13 cellular contexts compared by ENCODE assay signal in the genomic region with DNA sequence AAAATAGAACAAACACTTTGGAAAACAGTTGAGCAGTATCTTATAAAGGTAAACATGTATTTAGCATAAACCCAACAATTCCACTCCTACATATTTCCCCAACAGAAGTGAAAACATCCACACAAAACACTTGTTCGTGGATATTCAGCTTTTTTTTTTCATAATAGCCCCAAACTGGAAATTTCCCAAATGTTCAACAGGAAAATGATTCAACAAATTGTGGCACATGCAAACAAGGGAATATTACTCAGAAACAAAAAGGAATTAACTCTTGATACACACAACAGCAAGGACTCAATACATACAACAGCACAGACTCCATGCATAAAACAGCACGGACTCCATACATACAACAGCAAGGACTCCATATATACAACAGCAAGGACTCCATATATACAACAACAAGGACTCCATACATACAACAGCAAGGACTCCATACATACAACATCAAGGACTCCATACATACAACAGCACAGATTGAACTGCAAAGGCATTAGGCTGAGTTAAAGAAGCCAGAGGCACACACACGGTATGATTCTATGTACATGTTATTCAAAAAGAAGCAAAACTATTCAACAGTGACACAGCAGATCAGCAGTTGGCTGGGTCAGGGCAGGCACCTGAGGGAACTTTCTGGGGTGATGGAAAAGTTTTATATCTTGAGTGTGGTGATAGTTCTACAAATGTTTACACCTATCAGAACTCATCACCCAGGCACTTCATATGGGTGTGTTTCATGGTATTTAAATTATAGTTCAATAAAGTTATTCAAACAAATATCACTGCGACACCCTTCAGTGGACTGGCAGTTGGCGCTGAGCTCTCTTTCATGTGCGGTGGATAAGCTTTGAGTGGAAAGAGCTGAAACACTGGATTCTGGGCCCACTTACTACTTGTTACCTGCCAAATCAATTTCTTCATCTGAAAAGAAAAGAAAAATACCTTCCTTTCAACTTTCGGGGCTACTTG. TPM values are rescaled to one million over a fixed set of nuclear protein-coding genes. Genes with fewer than 3 reads are reported as not detected.
DNase-seq lines count a peak whose midpoint lies in the region; ATAC-seq and TF ChIP-seq lines count a peak whose summit lies in the region.
"Had no signal": no experiment of that assay in that cellular context is flagged by ENCODE, and none has a peak within 500 bp of the region (broad histone marks: within the 10 kb centered on the region; RNA-seq: fewer than 3 reads in every experiment).

No MANE protein-coding gene starts in this region.

- TF ChIP-seq CTCF in activated CD8-positive, alpha-beta T cell treated with anti-CD3 and anti-CD28 coated beads for 36 hours (IDR thresholded peaks at IDR 0.05), result no peak
- no peak for TF ChIP-seq CTCF in gastrocnemius medialis (IDR thresholded peaks at IDR 0.05 in 4 of 5, conservative IDR thresholded peaks at IDR 0.05 in 1 of 5)
- TF ChIP-seq CTCF in nephron progenitor cell (IDR thresholded peaks at IDR 0.05), result no peak

- peaks cover 63% of the 10 kb centered on the region for H3K36me3 Mint-ChIP-seq in activated CD4-positive, alpha-beta T cell treated with anti-CD3 and anti-CD28 coated beads for 36 hours (ENCODE audit: low read depth)
- H3K36me3 Mint-ChIP-seq in activated CD8-positive, alpha-beta T cell treated with anti-CD3 and anti-CD28 coated beads for 36 hours (ENCODE audit: low read depth), result peaks cover 89% of the 10 kb centered on the region
- H3K36me3 Mint-ChIP-seq in immature natural killer cell (peaks cover 9 to 33% (median 19%) of the 10 kb centered on the region in 3 donors), nephron progenitor cell (ENCODE audit: low read depth) (peaks cover 23% of the 10 kb centered on the region)
- peaks cover 63% of the 10 kb centered on the region for H3K36me3 Mint-ChIP-seq in stimulated activated effector memory CD8-positive, alpha-beta T cell treated with anti-CD3 and anti-CD28 coated beads, Interleukin-12 subunit alpha, Interleukin-12 subunit beta, amount 100 ng/mL, for 72 hours

- no peaks in the 10 kb centered on the region for H3K9me3 ChIP-seq in gastrocnemius medialis
- H3K9me3 ChIP-seq: MG63, tibial nerve had no signal

- H3K36me3 ChIP-seq in gastrocnemius medialis, result no peaks in the 10 kb centered on the region

- no peak for TF ChIP-seq POLR2A in gastrocnemius medialis (IDR thresholded peaks at IDR 0.05)

- H3K4me1 Mint-ChIP-seq in activated CD4-positive, alpha-beta T cell treated with anti-CD3 and anti-CD28 coated beads for 36 hours, result peaks cover 70% of the 10 kb centered on the region
- peaks cover 77% of the 10 kb centered on the region for H3K4me1 Mint-ChIP-seq in activated CD8-positive, alpha-beta T cell treated with anti-CD3 and anti-CD28 coated beads for 36 hours (ENCODE audit: low read depth)
- H3K4me1 Mint-ChIP-seq in immature natural killer cell (peaks cover 59 to 82% of the 10 kb centered on the region in 2 donors), nephron progenitor cell (peaks cover 55% of the 10 kb centered on the region)
- peaks cover 67% of the 10 kb centered on the region for H3K4me1 Mint-ChIP-seq in stimulated activated effector memory CD8-positive, alpha-beta T cell treated with anti-CD3 and anti-CD28 coated beads, Interleukin-12 subunit alpha, Interleukin-12 subunit beta, amount 100 ng/mL, for 72 hours

- intact Hi-C loops in activated CD4-positive, alpha-beta T cell treated with anti-CD3 and anti-CD28 coated beads for 36 hours (cut with DNase I, micrococcal nuclease), result loop anchor here in 1 of 2 experiments (2.0 kb wide), 1 partner anchor 15 kb away; no protein-coding TSS in a partner anchor
- intact Hi-C loops in activated CD8-positive, alpha-beta T cell treated with anti-CD3 and anti-CD28 coated beads for 36 hours (cut with micrococcal nuclease), result no loop called here
- intact Hi-C loops in gastrocnemius medialis (cut with DNase I; ENCODE audit: low total_unique reads), result no loop called here

- H3K27me3 ChIP-seq in gastrocnemius medialis, result no peaks in the 10 kb centered on the region
- H3K27me3 ChIP-seq: MG63, tibial nerve had no signal

- peak overlapping the region in 2 of 4 donors; percentile 8 to 41 for H3K27ac ChIP-seq in gastrocnemius medialis
- H3K27ac ChIP-seq: HL-60 had no signal

- no peak overlapping the region for H3K4me3 ChIP-seq in gastrocnemius medialis
- H3K4me3 ChIP-seq: MG63, tibial nerve had no signal

- DNase-seq in activated CD4-positive, alpha-beta T cell treated with anti-CD3 and anti-CD28 coated beads for 36 hours, result no peak
- no peak for DNase-seq in activated CD4-positive, alpha-beta T cell treated with anti-CD3 and anti-CD28 coated beads, Interleukin-2, amount 50 U/mL, for 1 hour
- DNase-seq in activated CD8-positive, alpha-beta T cell treated with anti-CD3 and anti-CD28 coated beads for 36 hours, result no peak
- DNase-seq in immature natural killer cell, result no peak
- no peak for DNase-seq in stimulated activated effector memory CD8-positive, alpha-beta T cell treated with anti-CD3 and anti-CD28 coated beads, Interleukin-12 subunit alpha, Interleukin-12 subunit beta, amount 100 ng/mL, for 72 hours (ENCODE audit: low spot score in 2 of 2)
- DNase-seq in gastrocnemius medialis, result no peak
- no peak for DNase-seq in NK-92 treated with Interleukin-12 subunit alpha and Interleukin-12 subunit beta, amount 100 ng/mL, for 24 hours (lab: John Stamatoyannopoulos, UW)
- DNase-seq in nephron progenitor cell, result no peak
- DNase-seq: activated effector memory CD4-positive, alpha-beta T cell treated with anti-CD3 and anti-CD28 coated beads, Interleukin-2, amount 50 U/mL, for 16 hours; cerebellar nuclear complex; MG63 had no signal

- H3K27me3 Mint-ChIP-seq in activated CD4-positive, alpha-beta T cell treated with anti-CD3 and anti-CD28 coated beads for 36 hours, result no peaks in the 10 kb centered on the region
- no peaks in the 10 kb centered on the region for H3K27me3 Mint-ChIP-seq in activated CD8-positive, alpha-beta T cell treated with anti-CD3 and anti-CD28 coated beads for 36 hours
- H3K27me3 Mint-ChIP-seq in immature natural killer cell (ENCODE audit: low read depth in 3 of 3), result peaks cover 0 to 3% (median 2%) of the 10 kb centered on the region in 3 donors
- peaks cover 17% of the 10 kb centered on the region for H3K27me3 Mint-ChIP-seq in nephron progenitor cell (ENCODE audit: low read depth, poor library complexity)

- peaks cover 20 to 35% of the 10 kb centered on the region in 2 donors for H3K4me1 ChIP-seq in gastrocnemius medialis

- no peak for ATAC-seq in activated CD4-positive, alpha-beta T cell treated with anti-CD3 and anti-CD28 coated beads for 36 hours
- ATAC-seq in activated CD8-positive, alpha-beta T cell treated with anti-CD3 and anti-CD28 coated beads for 36 hours, result no peak
- no peak for ATAC-seq in stimulated activated effector memory CD8-positive, alpha-beta T cell treated with anti-CD3 and anti-CD28 coated beads, Interleukin-12 subunit alpha, Interleukin-12 subunit beta, amount 100 ng/mL, for 72 hours
- no peak for ATAC-seq in gastrocnemius medialis

- POLR2A ChIA-PET in activated CD4-positive, alpha-beta T cell treated with anti-CD3 and anti-CD28 coated beads for 36 hours (lab: Charles Lee), result interaction anchor here (0.6 to 1.2 kb wide), 2 partner anchors 19 to 27 kb away, joined by 4 to 5 read pairs; no protein-coding TSS in a partner anchor
- POLR2A ChIA-PET in activated CD8-positive, alpha-beta T cell treated with anti-CD3 and anti-CD28 coated beads for 36 hours (lab: Charles Lee), result interaction anchor here (1.0 to 1.5 kb wide), 2 partner anchors 9 to 28 kb away, joined by 3 to 5 read pairs; no protein-coding TSS in a partner anchor

- H3K9me3 Mint-ChIP-seq in activated CD4-positive, alpha-beta T cell treated with anti-CD3 and anti-CD28 coated beads for 36 hours (ENCODE audit: low read depth), result no peaks in the 10 kb centered on the region
- H3K9me3 Mint-ChIP-seq in activated CD8-positive, alpha-beta T cell treated with anti-CD3 and anti-CD28 coated beads for 36 hours, result no peaks in the 10 kb centered on the region
- H3K9me3 Mint-ChIP-seq in immature natural killer cell, result no peaks in the 10 kb centered on the region
- H3K9me3 Mint-ChIP-seq in stimulated activated effector memory CD8-positive, alpha-beta T cell treated with anti-CD3 and anti-CD28 coated beads, Interleukin-12 subunit alpha, Interleukin-12 subunit beta, amount 100 ng/mL, for 72 hours, result no peaks in the 10 kb centered on the region
- H3K9me3 Mint-ChIP-seq in nephron progenitor cell, result peaks cover 6% of the 10 kb centered on the region

- H3K27ac Mint-ChIP-seq in activated CD4-positive, alpha-beta T cell treated with anti-CD3 and anti-CD28 coated beads for 36 hours, result peak overlapping the region; percentile 47
- H3K27ac Mint-ChIP-seq in activated CD8-positive, alpha-beta T cell treated with anti-CD3 and anti-CD28 coated beads for 36 hours, result peak overlapping the region; percentile 47
- H3K27ac Mint-ChIP-seq in immature natural killer cell (peak overlapping the region in 4 of 6 donors; percentile 14 to 87 (median 50)), nephron progenitor cell (no peak overlapping the region)
- peak overlapping the region; percentile 78 for H3K27ac Mint-ChIP-seq in stimulated activated effector memory CD8-positive, alpha-beta T cell treated with anti-CD3 and anti-CD28 coated beads, Interleukin-12 subunit alpha, Interleukin-12 subunit beta, amount 100 ng/mL, for 72 hours

- in situ Hi-C loops in gastrocnemius medialis (cut with MboI; ENCODE audit: low sequenced_read_pairs in 4 of 4), result no loop called here

- H3K4me3 Mint-ChIP-seq in activated CD4-positive, alpha-beta T cell treated with anti-CD3 and anti-CD28 coated beads for 36 hours, result no peak overlapping the region
- H3K4me3 Mint-ChIP-seq in activated CD8-positive, alpha-beta T cell treated with anti-CD3 and anti-CD28 coated beads for 36 hours, result no peak overlapping the region
- H3K4me3 Mint-ChIP-seq in immature natural killer cell (no peak overlapping the region), nephron progenitor cell (no peak overlapping the region)
- H3K4me3 Mint-ChIP-seq in stimulated activated effector memory CD8-positive, alpha-beta T cell treated with anti-CD3 and anti-CD28 coated beads, Interleukin-12 subunit alpha, Interleukin-12 subunit beta, amount 100 ng/mL, for 72 hours, result no peak overlapping the region

- CTCF ChIA-PET in activated CD4-positive, alpha-beta T cell treated with anti-CD3 and anti-CD28 coated beads for 36 hours (lab: Charles Lee), result interaction anchor here (0.5 to 1.8 kb wide), 2 partner anchors 9 to 25 kb away, joined by 3 to 5 read pairs; no protein-coding TSS in a partner anchor
- CTCF ChIA-PET in activated CD8-positive, alpha-beta T cell treated with anti-CD3 and anti-CD28 coated beads for 36 hours (lab: Charles Lee), result interaction anchor here (1.1 to 1.2 kb wide), 2 partner anchors 11 to 15 kb away, joined by 3 read pairs; no protein-coding TSS in a partner anchor

RNA-seq across cellular contexts. Expression of a gene that starts 28.2 kb away (rescaled TPM):
- total RNA-seq in activated CD4-positive, alpha-beta T cell treated with anti-CD3 and anti-CD28 coated beads for 36 hours, result 100 to 1,000 TPM; 101 to 113 TPM
- total RNA-seq in activated CD8-positive, alpha-beta T cell treated with anti-CD3 and anti-CD28 coated beads for 36 hours, result 100 to 1,000 TPM; 113 to 125 TPM
- 100 to 1,000 TPM in 2 of 3 donors, 10 to 100 TPM in 1; 96.5 to 194 (median 109) TPM for polyA plus RNA-seq in immature natural killer cell
- 10 to 100 TPM; 10.7 to 22.8 (median 11.7) TPM for total RNA-seq in gastrocnemius medialis

Comparison
In these comparisons a context has a peak if more than half of its experiments do, and no peak if none do; other contexts are left out.
1. RNA of a gene that starts 28.2 kb away (total RNA-seq): 113 to 125 TPM in activated CD8-positive, alpha-beta T cell treated with anti-CD3 and anti-CD28 coated beads for 36 hours and 101 to 113 TPM in activated CD4-positive, alpha-beta T cell treated with anti-CD3 and anti-CD28 coated beads for 36 hours; 10.7 to 22.8 TPM in gastrocnemius medialis; every median in the first group is over 4 times any median in the second.